Comparison of ENCODE assay signal across 8 cellular contexts in genomic region chr22:35930933-35931332, GRCh38.
DNase-seq lines count a peak whose midpoint lies in the region; ATAC-seq and TF ChIP-seq lines count a peak whose summit lies in the region.

No MANE protein-coding gene starts in this region.

- H3K4me1 ChIP-seq in psoas muscle: no peaks in the 10 kb centered on the region

- H3K9me3 ChIP-seq in psoas muscle: no peaks in the 10 kb centered on the region

- DNase-seq in DMS114 treated with DMSO at 0.1 percent for 48 hours (lab: John Stamatoyannopoulos, UW; ENCODE audit: unreplicated experiment) (peak; percentile 53), HuH-7 (ENCODE audit: low spot score) (peak; percentile 52), SK-N-DZ (ENCODE audit: low spot score) (peak; percentile 61), fibroblast of pulmonary artery (ENCODE audit: low read depth) (peak; percentile 88), psoas muscle (no peak)
- no peak for DNase-seq in activated naive CD4-positive, alpha-beta T cell treated with Interleukin-2 at 50 U/mL for 16 hours

- no peak overlapping the region for H3K27ac ChIP-seq in psoas muscle

- no peaks in the 10 kb centered on the region for H3K27me3 ChIP-seq in psoas muscle (ENCODE audit: insufficient read depth in 3 of 3, low read length in 2 of 3)

- peak; percentile 87 for TF ChIP-seq CTCF in fibroblast of pulmonary artery (IDR thresholded peaks at IDR 0.05; ENCODE audit: low read length, missing control alignments)
- TF ChIP-seq CTCF in psoas muscle (IDR thresholded peaks at IDR 0.05): peak; percentile 75

- H3K36me3 ChIP-seq in psoas muscle (ENCODE audit: insufficient read depth in 1 of 2, low read depth in 1 of 2): no peaks in the 10 kb centered on the region

- ATAC-seq in psoas muscle (peak; percentile 90 to 96 (median 93)), GM18909 (IDR thresholded peaks at IDR 0.05; ENCODE audit: poor library complexity, unreplicated experiment) (no peak), HG03135 (IDR thresholded peaks at IDR 0.05; ENCODE audit: unreplicated experiment) (no peak)

- H3K4me3 ChIP-seq in fibroblast of pulmonary artery (replicated peaks; ENCODE audit: low read depth, low read length) (no peak overlapping the region), psoas muscle (no peak overlapping the region)

- intact Hi-C loops in psoas muscle (cut with DNase I): loop anchor here (2.0 to 5.0 kb wide), 3 partner anchors 136 to 191 kb away; no protein-coding TSS in a partner anchor

Comparison
In these comparisons a context has a peak if more than half of its experiments do, and no peak if none do; other contexts are left out.
1. DNase-seq: peak in DMS114 treated with DMSO at 0.1 percent for 48 hours (single experiment), HuH-7 (single experiment), SK-N-DZ (single experiment) and fibroblast of pulmonary artery (single experiment); none in psoas muscle (0 of 2) and activated naive CD4-positive, alpha-beta T cell treated with Interleukin-2 at 50 U/mL for 16 hours (single experiment).
2. ATAC-seq: peak in psoas muscle (4 of 4); none in GM18909 (single experiment) and HG03135 (single experiment).